ENCODE assay signal across 1 cellular context in the genomic region with DNA sequence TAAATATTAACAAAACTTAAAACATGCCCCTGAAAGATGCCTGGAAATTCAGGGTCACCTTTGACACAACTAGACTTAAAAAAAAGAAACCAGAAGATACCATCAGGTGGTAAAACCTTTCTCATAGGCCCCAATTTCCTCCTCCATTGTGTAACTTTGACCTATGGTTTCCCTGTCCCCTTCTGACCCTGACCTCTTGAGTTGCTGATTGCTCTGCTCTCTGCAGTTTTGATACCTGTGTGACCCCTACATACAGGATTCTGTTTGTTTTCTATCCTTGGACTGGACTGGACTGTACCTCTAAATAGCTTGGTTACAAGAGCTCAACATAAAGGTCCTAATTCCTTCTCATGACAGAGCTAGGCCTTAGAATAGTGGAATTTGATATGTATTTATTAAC.
TF ChIP-seq lines count a peak whose summit lies in the region.

No MANE protein-coding gene starts in this region.

TF ChIP-seq in HepG2, 621 proteins besides CTCF, POLR2A, EP300 and RAD21 (continued from another document and continues in another):
- TF ChIP-seq, protein P1, sequence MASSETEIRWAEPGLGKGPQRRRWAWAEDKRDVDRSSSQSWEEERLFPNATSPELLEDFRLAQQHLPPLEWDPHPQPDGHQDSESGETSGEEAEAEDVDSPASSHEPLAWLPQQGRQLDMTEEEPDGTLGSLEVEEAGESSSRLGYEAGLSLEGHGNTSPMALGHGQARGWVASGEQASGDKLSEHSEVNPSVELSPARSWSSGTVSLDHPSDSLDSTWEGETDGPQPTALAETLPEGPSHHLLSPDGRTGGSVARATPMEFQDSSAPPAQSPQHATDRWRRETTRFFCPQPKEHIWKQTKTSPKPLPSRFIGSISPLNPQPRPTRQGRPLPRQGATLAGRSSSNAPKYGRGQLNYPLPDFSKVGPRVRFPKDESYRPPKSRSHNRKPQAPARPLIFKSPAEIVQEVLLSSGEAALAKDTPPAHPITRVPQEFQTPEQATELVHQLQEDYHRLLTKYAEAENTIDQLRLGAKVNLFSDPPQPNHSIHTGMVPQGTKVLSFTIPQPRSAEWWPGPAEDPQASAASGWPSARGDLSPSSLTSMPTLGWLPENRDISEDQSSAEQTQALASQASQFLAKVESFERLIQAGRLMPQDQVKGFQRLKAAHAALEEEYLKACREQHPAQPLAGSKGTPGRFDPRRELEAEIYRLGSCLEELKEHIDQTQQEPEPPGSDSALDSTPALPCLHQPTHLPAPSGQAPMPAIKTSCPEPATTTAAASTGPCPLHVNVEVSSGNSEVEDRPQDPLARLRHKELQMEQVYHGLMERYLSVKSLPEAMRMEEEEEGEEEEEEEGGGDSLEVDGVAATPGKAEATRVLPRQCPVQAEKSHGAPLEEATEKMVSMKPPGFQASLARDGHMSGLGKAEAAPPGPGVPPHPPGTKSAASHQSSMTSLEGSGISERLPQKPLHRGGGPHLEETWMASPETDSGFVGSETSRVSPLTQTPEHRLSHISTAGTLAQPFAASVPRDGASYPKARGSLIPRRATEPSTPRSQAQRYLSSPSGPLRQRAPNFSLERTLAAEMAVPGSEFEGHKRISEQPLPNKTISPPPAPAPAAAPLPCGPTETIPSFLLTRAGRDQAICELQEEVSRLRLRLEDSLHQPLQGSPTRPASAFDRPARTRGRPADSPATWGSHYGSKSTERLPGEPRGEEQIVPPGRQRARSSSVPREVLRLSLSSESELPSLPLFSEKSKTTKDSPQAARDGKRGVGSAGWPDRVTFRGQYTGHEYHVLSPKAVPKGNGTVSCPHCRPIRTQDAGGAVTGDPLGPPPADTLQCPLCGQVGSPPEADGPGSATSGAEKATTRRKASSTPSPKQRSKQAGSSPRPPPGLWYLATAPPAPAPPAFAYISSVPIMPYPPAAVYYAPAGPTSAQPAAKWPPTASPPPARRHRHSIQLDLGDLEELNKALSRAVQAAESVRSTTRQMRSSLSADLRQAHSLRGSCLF (CRISPR knock-in tag; IDR thresholded peaks at IDR 0.05; ENCODE audit: borderline replicate concordance) = no peak
- TF ChIP-seq ZNF879 (CRISPR knock-in tag; IDR thresholded peaks at IDR 0.05) (no peak), GABPB1 (CRISPR knock-in tag; IDR thresholded peaks at IDR 0.05) (no peak), ZNF121 (CRISPR knock-in tag; IDR thresholded peaks at IDR 0.05) (0 out of 2 replicates have a peak, but pooled peaks have one; percentile 26), TBX2 (CRISPR knock-in tag; IDR thresholded peaks at IDR 0.05; ENCODE audit: borderline replicate concordance) (no peak), MLLT10 (CRISPR knock-in tag; IDR thresholded peaks at IDR 0.05) (no peak), FOSL2 (CRISPR knock-in tag; IDR thresholded peaks at IDR 0.05) (no peak), ZNF674 (CRISPR knock-in tag; IDR thresholded peaks at IDR 0.05; ENCODE audit: low read depth) (no peak), FLYWCH1 (CRISPR knock-in tag; IDR thresholded peaks at IDR 0.05) (no peak), ZNF782 (CRISPR knock-in tag; IDR thresholded peaks at IDR 0.05; ENCODE audit: borderline replicate concordance) (no peak), FOXA3 (CRISPR knock-in tag; IDR thresholded peaks at IDR 0.05) (peak; percentile 52), SAP130 (CRISPR knock-in tag; IDR thresholded peaks at IDR 0.05; ENCODE audit: low read depth) (peak; percentile 32; the same call in 1 of the 2 replicates), MAZ (IDR thresholded peaks at IDR 0.05; ENCODE audit: borderline replicate concordance, low read depth, low read length) (no peak), MAZ (CRISPR knock-in tag; IDR thresholded peaks at IDR 0.05; ENCODE audit: low read depth) (no peak), TBP (CRISPR knock-in tag; IDR thresholded peaks at IDR 0.05) (no peak), MED1 (CRISPR knock-in tag; IDR thresholded peaks at IDR 0.05) (peak; percentile 64), YEATS2 (CRISPR knock-in tag; IDR thresholded peaks at IDR 0.05; ENCODE audit: borderline replicate concordance) (no peak), MEF2D (CRISPR knock-in tag; IDR thresholded peaks at IDR 0.05) (peak; percentile 78; the same call in 1 of the 2 replicates), EHMT2 (IDR thresholded peaks at IDR 0.05; ENCODE audit: borderline replicate concordance, low read depth, low read length) (no peak; the same call in 1 of the 2 replicates), SMARCE1 (IDR thresholded peaks at IDR 0.05; ENCODE audit: borderline replicate concordance) (no peak), RCOR2 (CRISPR knock-in tag; IDR thresholded peaks at IDR 0.05) (peak; percentile 51; the same call in 1 of the 2 replicates), KLF6 (CRISPR knock-in tag; IDR thresholded peaks at IDR 0.05) (no peak), TCF7L2 (IDR thresholded peaks at IDR 0.05; ENCODE audit: low read depth, low read length) (no peak)
- TF ChIP-seq, protein P2, sequence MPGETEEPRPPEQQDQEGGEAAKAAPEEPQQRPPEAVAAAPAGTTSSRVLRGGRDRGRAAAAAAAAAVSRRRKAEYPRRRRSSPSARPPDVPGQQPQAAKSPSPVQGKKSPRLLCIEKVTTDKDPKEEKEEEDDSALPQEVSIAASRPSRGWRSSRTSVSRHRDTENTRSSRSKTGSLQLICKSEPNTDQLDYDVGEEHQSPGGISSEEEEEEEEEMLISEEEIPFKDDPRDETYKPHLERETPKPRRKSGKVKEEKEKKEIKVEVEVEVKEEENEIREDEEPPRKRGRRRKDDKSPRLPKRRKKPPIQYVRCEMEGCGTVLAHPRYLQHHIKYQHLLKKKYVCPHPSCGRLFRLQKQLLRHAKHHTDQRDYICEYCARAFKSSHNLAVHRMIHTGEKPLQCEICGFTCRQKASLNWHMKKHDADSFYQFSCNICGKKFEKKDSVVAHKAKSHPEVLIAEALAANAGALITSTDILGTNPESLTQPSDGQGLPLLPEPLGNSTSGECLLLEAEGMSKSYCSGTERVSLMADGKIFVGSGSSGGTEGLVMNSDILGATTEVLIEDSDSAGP (CRISPR knock-in tag; IDR thresholded peaks at IDR 0.05; ENCODE audit: borderline replicate concordance) = no peak
- TF ChIP-seq, protein P3, sequence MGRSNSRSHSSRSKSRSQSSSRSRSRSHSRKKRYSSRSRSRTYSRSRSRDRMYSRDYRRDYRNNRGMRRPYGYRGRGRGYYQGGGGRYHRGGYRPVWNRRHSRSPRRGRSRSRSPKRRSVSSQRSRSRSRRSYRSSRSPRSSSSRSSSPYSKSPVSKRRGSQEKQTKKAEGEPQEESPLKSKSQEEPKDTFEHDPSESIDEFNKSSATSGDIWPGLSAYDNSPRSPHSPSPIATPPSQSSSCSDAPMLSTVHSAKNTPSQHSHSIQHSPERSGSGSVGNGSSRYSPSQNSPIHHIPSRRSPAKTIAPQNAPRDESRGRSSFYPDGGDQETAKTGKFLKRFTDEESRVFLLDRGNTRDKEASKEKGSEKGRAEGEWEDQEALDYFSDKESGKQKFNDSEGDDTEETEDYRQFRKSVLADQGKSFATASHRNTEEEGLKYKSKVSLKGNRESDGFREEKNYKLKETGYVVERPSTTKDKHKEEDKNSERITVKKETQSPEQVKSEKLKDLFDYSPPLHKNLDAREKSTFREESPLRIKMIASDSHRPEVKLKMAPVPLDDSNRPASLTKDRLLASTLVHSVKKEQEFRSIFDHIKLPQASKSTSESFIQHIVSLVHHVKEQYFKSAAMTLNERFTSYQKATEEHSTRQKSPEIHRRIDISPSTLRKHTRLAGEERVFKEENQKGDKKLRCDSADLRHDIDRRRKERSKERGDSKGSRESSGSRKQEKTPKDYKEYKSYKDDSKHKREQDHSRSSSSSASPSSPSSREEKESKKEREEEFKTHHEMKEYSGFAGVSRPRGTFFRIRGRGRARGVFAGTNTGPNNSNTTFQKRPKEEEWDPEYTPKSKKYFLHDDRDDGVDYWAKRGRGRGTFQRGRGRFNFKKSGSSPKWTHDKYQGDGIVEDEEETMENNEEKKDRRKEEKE (IDR thresholded peaks at IDR 0.05) = no peak
- TF ChIP-seq, protein P4, sequence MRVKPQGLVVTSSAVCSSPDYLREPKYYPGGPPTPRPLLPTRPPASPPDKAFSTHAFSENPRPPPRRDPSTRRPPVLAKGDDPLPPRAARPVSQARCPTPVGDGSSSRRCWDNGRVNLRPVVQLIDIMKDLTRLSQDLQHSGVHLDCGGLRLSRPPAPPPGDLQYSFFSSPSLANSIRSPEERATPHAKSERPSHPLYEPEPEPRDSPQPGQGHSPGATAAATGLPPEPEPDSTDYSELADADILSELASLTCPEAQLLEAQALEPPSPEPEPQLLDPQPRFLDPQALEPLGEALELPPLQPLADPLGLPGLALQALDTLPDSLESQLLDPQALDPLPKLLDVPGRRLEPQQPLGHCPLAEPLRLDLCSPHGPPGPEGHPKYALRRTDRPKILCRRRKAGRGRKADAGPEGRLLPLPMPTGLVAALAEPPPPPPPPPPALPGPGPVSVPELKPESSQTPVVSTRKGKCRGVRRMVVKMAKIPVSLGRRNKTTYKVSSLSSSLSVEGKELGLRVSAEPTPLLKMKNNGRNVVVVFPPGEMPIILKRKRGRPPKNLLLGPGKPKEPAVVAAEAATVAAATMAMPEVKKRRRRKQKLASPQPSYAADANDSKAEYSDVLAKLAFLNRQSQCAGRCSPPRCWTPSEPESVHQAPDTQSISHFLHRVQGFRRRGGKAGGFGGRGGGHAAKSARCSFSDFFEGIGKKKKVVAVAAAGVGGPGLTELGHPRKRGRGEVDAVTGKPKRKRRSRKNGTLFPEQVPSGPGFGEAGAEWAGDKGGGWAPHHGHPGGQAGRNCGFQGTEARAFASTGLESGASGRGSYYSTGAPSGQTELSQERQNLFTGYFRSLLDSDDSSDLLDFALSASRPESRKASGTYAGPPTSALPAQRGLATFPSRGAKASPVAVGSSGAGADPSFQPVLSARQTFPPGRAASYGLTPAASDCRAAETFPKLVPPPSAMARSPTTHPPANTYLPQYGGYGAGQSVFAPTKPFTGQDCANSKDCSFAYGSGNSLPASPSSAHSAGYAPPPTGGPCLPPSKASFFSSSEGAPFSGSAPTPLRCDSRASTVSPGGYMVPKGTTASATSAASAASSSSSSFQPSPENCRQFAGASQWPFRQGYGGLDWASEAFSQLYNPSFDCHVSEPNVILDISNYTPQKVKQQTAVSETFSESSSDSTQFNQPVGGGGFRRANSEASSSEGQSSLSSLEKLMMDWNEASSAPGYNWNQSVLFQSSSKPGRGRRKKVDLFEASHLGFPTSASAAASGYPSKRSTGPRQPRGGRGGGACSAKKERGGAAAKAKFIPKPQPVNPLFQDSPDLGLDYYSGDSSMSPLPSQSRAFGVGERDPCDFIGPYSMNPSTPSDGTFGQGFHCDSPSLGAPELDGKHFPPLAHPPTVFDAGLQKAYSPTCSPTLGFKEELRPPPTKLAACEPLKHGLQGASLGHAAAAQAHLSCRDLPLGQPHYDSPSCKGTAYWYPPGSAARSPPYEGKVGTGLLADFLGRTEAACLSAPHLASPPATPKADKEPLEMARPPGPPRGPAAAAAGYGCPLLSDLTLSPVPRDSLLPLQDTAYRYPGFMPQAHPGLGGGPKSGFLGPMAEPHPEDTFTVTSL (CRISPR knock-in tag; IDR thresholded peaks at IDR 0.05; ENCODE audit: borderline replicate concordance) = peak; percentile 71; the same call in 1 of the 2 replicates
- TF ChIP-seq, protein P5, sequence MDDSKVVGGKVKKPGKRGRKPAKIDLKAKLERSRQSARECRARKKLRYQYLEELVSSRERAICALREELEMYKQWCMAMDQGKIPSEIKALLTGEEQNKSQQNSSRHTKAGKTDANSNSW (CRISPR knock-in tag; IDR thresholded peaks at IDR 0.05; ENCODE audit: borderline replicate concordance) = no peak
- TF ChIP-seq, protein P6, sequence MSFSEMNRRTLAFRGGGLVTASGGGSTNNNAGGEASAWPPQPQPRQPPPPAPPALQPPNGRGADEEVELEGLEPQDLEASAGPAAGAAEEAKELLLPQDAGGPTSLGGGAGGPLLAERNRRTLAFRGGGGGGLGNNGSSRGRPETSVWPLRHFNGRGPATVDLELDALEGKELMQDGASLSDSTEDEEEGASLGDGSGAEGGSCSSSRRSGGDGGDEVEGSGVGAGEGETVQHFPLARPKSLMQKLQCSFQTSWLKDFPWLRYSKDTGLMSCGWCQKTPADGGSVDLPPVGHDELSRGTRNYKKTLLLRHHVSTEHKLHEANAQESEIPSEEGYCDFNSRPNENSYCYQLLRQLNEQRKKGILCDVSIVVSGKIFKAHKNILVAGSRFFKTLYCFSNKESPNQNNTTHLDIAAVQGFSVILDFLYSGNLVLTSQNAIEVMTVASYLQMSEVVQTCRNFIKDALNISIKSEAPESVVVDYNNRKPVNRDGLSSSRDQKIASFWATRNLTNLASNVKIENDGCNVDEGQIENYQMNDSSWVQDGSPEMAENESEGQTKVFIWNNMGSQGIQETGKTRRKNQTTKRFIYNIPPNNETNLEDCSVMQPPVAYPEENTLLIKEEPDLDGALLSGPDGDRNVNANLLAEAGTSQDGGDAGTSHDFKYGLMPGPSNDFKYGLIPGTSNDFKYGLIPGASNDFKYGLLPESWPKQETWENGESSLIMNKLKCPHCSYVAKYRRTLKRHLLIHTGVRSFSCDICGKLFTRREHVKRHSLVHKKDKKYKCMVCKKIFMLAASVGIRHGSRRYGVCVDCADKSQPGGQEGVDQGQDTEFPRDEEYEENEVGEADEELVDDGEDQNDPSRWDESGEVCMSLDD (CRISPR knock-in tag; IDR thresholded peaks at IDR 0.05; ENCODE audit: borderline replicate concordance) = 0 out of 2 replicates have a peak, but pooled peaks have one; percentile 31
- TF ChIP-seq, protein P7, sequence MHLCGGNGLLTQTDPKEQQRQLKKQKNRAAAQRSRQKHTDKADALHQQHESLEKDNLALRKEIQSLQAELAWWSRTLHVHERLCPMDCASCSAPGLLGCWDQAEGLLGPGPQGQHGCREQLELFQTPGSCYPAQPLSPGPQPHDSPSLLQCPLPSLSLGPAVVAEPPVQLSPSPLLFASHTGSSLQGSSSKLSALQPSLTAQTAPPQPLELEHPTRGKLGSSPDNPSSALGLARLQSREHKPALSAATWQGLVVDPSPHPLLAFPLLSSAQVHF (CRISPR knock-in tag; IDR thresholded peaks at IDR 0.05) = no peak
- TF ChIP-seq, protein P8, sequence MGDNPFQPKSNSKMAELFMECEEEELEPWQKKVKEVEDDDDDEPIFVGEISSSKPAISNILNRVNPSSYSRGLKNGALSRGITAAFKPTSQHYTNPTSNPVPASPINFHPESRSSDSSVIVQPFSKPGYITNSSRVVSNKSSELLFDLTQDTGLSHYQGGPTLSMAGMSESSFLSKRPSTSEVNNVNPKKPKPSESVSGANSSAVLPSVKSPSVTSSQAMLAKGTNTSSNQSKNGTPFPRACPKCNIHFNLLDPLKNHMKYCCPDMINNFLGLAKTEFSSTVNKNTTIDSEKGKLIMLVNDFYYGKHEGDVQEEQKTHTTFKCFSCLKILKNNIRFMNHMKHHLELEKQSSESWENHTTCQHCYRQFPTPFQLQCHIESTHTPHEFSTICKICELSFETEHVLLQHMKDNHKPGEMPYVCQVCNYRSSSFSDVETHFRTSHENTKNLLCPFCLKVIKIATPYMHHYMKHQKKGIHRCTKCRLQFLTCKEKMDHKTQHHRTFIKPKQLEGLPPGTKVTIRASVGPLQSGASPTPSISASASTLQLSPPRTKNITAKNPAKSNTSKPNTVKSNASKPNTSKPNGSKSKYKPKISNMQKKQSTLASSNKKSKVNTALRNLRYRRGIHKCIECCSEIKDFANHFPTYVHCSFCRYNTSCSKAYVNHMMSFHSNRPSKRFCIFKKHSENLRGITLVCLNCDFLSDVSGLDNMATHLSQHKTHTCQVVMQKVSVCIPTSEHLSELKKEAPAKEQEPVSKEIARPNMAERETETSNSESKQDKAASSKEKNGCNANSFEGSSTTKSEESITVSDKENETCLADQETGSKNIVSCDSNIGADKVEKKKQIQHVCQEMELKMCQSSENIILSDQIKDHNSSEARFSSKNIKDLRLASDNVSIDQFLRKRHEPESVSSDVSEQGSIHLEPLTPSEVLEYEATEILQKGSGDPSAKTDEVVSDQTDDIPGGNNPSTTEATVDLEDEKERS (CRISPR knock-in tag; IDR thresholded peaks at IDR 0.05) = no peak
- TF ChIP-seq, protein P9, sequence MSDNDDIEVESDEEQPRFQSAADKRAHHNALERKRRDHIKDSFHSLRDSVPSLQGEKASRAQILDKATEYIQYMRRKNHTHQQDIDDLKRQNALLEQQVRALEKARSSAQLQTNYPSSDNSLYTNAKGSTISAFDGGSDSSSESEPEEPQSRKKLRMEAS (IDR thresholded peaks at IDR 0.05) = 0 out of 2 replicates have a peak, but pooled peaks have one; percentile 20
